In the genomic region with DNA sequence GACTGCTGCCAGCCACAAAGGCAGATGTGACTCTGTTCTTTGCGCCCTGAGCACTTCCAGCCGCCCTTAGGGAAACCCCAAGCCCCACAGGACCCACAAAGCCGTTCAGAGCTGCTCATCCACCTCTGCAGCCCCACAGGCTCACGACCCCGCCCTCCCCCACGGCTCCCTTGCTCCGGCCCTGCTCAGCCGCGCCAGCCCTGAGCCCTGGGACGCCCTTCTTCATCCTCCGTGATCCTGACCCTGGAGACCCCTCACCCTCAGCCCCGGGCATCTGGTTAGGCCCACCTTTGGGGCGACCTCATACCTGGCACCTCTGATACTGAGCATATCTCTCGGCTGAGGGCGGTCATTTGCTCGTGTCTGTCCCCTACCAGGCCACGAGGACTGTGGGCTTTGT, we compare ENCODE assay signal across 19 cellular contexts.
DNase-seq lines count a peak whose midpoint lies in the region; FAIRE-seq and TF ChIP-seq lines count a peak whose summit lies in the region.
"Had no signal": no experiment of that assay in that cellular context is flagged by ENCODE, and none has a peak within 500 bp of the region (broad histone marks: within the 10 kb centered on the region; RNA-seq: fewer than 3 reads in every experiment).

No MANE protein-coding gene starts in this region.

- no peak overlapping the region for H4K5ac ChIP-seq in mesendoderm (ENCODE audit: low read length)

- H3K79me2 ChIP-seq in mesendoderm (ENCODE audit: control insufficient read depth, insufficient read depth, low read length) = no peaks in the 10 kb centered on the region

- H3K4me1 ChIP-seq in BLaER1 = peaks cover 45% of the 10 kb centered on the region
- peaks cover 13 to 41% (median 35%) of the 10 kb centered on the region in 10 experiments for H3K4me1 ChIP-seq in BLaER1 treated with 17β-estradiol and CSF1 and Interleukin-3, amounts not matched to agents 10 nM and 100 nM
- no peaks in the 10 kb centered on the region for H3K4me1 ChIP-seq in mesendoderm (ENCODE audit: control insufficient read depth, low read depth, low read length)
- H3K4me1 ChIP-seq: HAP-1 had no signal

- WGBS in mesendoderm (ENCODE audit: extremely low coverage, insufficient coverage, low lambda C conversion rate) = no CpG with 5 or more reads among the region's 17 CpGs

- FAIRE-seq in H54 (lab: Jason Lieb, UNC) = no peak
- FAIRE-seq: D721Med, GM12891, GM18507 had no signal

- H3K9me3 Mint-ChIP-seq in neural crest cell = no peaks in the 10 kb centered on the region
- H3K9me3 Mint-ChIP-seq: CD4-positive, alpha-beta T cell; CD8-positive, alpha-beta memory T cell; HFFc6 had no signal

- H3K4me3 ChIP-seq in BLaER1 (no peak overlapping the region), mesendoderm (ENCODE audit: low read length) (no peak overlapping the region)
- no peak overlapping the region for H3K4me3 ChIP-seq in BLaER1 treated with 17β-estradiol and CSF1 and Interleukin-3, amounts not matched to agents 10 nM and 100 nM
- H3K4me3 ChIP-seq: GM23338, HAP-1 had no signal

- no peak overlapping the region for H2BK120ac ChIP-seq in mesendoderm (ENCODE audit: low read depth, low read length)

- no peaks in the 10 kb centered on the region for H3K79me1 ChIP-seq in mesendoderm (ENCODE audit: low read length)

- H2BK5ac ChIP-seq in mesendoderm (ENCODE audit: low read length) = no peak overlapping the region

- TF ChIP-seq POLR2A in H54 (IDR thresholded peaks at IDR 0.05; ENCODE audit: low read depth, low read length) = no peak

- DNase-seq in neural crest cell (ENCODE audit: low read depth, low spot score) = no peak
- DNase-seq in ureter (ENCODE audit: low spot score) = peak; percentile 34
- DNase-seq in mesendoderm = no peak
- no peak for DNase-seq in H54 (ENCODE audit: insufficient read length, low spot score)
- DNase-seq: CD4-positive, alpha-beta T cell; CD8-positive, alpha-beta memory T cell; DMS 273 treated with DMSO at 0.1 percent for 48 hours; DMS79; EL; GDM1; HFFc6 had no signal

- H4K20me1 ChIP-seq in BLaER1 = peaks cover 51% of the 10 kb centered on the region
- H4K20me1 ChIP-seq in BLaER1 treated with 17β-estradiol and CSF1 and Interleukin-3, amounts not matched to agents 10 nM and 100 nM = peaks cover 0 to 47% (median 24%) of the 10 kb centered on the region in 11 experiments; a peak in 12 of 22 replicates

- H3K36me3 ChIP-seq in BLaER1 (no peaks in the 10 kb centered on the region), mesendoderm (ENCODE audit: control insufficient read depth, insufficient read depth, low read length) (no peaks in the 10 kb centered on the region)
- no peaks in the 10 kb centered on the region for H3K36me3 ChIP-seq in BLaER1 treated with 17β-estradiol and CSF1 and Interleukin-3, amounts not matched to agents 10 nM and 100 nM
- H3K36me3 ChIP-seq: HAP-1 had no signal

- peak overlapping the region; percentile 73 for H3K4me2 ChIP-seq in BLaER1
- H3K4me2 ChIP-seq in BLaER1 treated with 17β-estradiol and CSF1 and Interleukin-3, amounts not matched to agents 10 nM and 100 nM = peak overlapping the region in 9 of 11 experiments; percentile 15 to 82 (median 60); a peak in 17 of 22 replicates
- no peak overlapping the region for H3K4me2 ChIP-seq in mesendoderm (ENCODE audit: low read length)
- H3K4me2 ChIP-seq: GM23338 had no signal

- H3K9ac ChIP-seq in BLaER1 (no peak overlapping the region), mesendoderm (ENCODE audit: low read length) (no peak overlapping the region)
- no peak overlapping the region for H3K9ac ChIP-seq in BLaER1 treated with 17β-estradiol and CSF1 and Interleukin-3, amounts not matched to agents 10 nM and 100 nM

- H3K27ac Mint-ChIP-seq in neural crest cell (ENCODE audit: unreplicated experiment) = peak overlapping the region; percentile 4
- H3K27ac Mint-ChIP-seq: CD14-positive monocyte; CD4-positive, alpha-beta T cell; GM23338; HFFc6 had no signal

- H4K8ac ChIP-seq in mesendoderm (ENCODE audit: low read depth, low read length) = no peak overlapping the region

- H2BK15ac ChIP-seq in mesendoderm (replicated peaks; ENCODE audit: low read depth) = no peak overlapping the region

- H3K4me3 Mint-ChIP-seq in neural crest cell = no peak overlapping the region
- H3K4me3 Mint-ChIP-seq: CD4-positive, alpha-beta T cell; CD8-positive, alpha-beta memory T cell; GM23338; HFFc6 had no signal

- H3K18ac ChIP-seq in mesendoderm (ENCODE audit: low read length) = no peak overlapping the region

- H3K27me3 ChIP-seq in BLaER1 (peaks cover 81% of the 10 kb centered on the region), mesendoderm (ENCODE audit: insufficient read depth, low read length, poor library complexity) (no peaks in the 10 kb centered on the region)
- H3K27me3 ChIP-seq in BLaER1 treated with 17β-estradiol and CSF1 and Interleukin-3, amounts not matched to agents 10 nM and 100 nM = peaks cover 60 to 99% (median 93%) of the 10 kb centered on the region in 11 experiments

- no peak overlapping the region for H3K4ac ChIP-seq in mesendoderm (ENCODE audit: low read depth, low read length)

- H3K9me3 ChIP-seq in BLaER1 = no peaks in the 10 kb centered on the region
- H3K9me3 ChIP-seq in BLaER1 treated with 17β-estradiol and CSF1 and Interleukin-3, amounts not matched to agents 10 nM and 100 nM (replicated peaks in 1 of 11) = no peaks in the 10 kb centered on the region
- H3K9me3 ChIP-seq: HAP-1 had no signal

- no peak overlapping the region for H3K23ac ChIP-seq in mesendoderm (ENCODE audit: low read length)

- no peaks in the 10 kb centered on the region for H3K27me3 Mint-ChIP-seq in neural crest cell (ENCODE audit: low read depth)

- peaks cover 12% of the 10 kb centered on the region for H3K4me1 Mint-ChIP-seq in neural crest cell
- H3K4me1 Mint-ChIP-seq: CD14-positive monocyte; CD8-positive, alpha-beta memory T cell had no signal

- no peak overlapping the region for H3K56ac ChIP-seq in mesendoderm (ENCODE audit: low read length)

- no peak for TF ChIP-seq CTCF in neural crest cell (conservative IDR thresholded peaks at IDR 0.05)

- H3K36me3 Mint-ChIP-seq in neural crest cell (ENCODE audit: low read depth) = peaks cover 10% of the 10 kb centered on the region
- H3K36me3 Mint-ChIP-seq: CD14-positive monocyte; CD8-positive, alpha-beta memory T cell had no signal

- no peak overlapping the region for H2AK5ac ChIP-seq in mesendoderm (ENCODE audit: low read length)

- H3K27ac ChIP-seq in BLaER1 (no peak overlapping the region), mesendoderm (ENCODE audit: low read depth, low read length) (no peak overlapping the region)
- no peak overlapping the region for H3K27ac ChIP-seq in BLaER1 treated with 17β-estradiol and CSF1 and Interleukin-3, amounts not matched to agents 10 nM and 100 nM
